16 cellular contexts compared by ENCODE assay signal in genomic region chr1:206521694-206522402, GRCh38.
"Had no signal": no experiment of that assay in that cellular context is flagged by ENCODE, and none has a peak within 500 bp of the region (broad histone marks: within the 10 kb centered on the region; RNA-seq: fewer than 3 reads in every experiment).

No MANE protein-coding gene starts in this region.

- H3K27me3 ChIP-seq: foreskin keratinocyte, sigmoid colon, testis had no signal

- H3K27me3 Mint-ChIP-seq: activated CD8-positive, alpha-beta memory T cell treated with anti-CD3 and anti-CD28 coated beads, Interleukin-2, amount 10 ng/mL, durations not matched to agents 7 days and 5 days; activated T-cell treated with anti-CD3 and anti-CD28 coated beads, Interleukin-2, amount 50 U/mL, for 24 hours; stimulated activated naive CD8-positive, alpha-beta T cell treated with anti-CD3 and anti-CD28 coated beads, Interleukin-15, Interleukin-2, amounts not matched to agents 100 ng/mL and 50 ng/mL, for 24 hours had no signal

- H3K27ac ChIP-seq: foreskin keratinocyte, parathyroid adenoma, sigmoid colon, testis had no signal

- ATAC-seq: activated CD8-positive, alpha-beta memory T cell treated with anti-CD3 and anti-CD28 coated beads, Interleukin-2, amount 10 ng/mL, durations not matched to agents 7 days and 5 days; foreskin keratinocyte had no signal

- H3K27ac Mint-ChIP-seq: activated CD8-positive, alpha-beta memory T cell treated with anti-CD3 and anti-CD28 coated beads, Interleukin-2, amount 10 ng/mL, durations not matched to agents 7 days and 5 days; activated naive CD4-positive, alpha-beta T cell treated with anti-CD3 and anti-CD28 coated beads, Interleukin-2, amount 50 U/mL, for 72 hours; activated T-cell treated with anti-CD3 and anti-CD28 coated beads, Interleukin-2, amount 50 U/mL, for 24 hours; stimulated activated naive CD8-positive, alpha-beta T cell treated with anti-CD3 and anti-CD28 coated beads, Interleukin-15, Interleukin-2, amounts not matched to agents 100 ng/mL and 50 ng/mL, for 24 hours had no signal

- H3K9me3 Mint-ChIP-seq: activated naive CD4-positive, alpha-beta T cell treated with anti-CD3 and anti-CD28 coated beads, Interleukin-2, amount 50 U/mL, for 72 hours; activated T-cell treated with anti-CD3 and anti-CD28 coated beads, Interleukin-2, amount 50 U/mL, for 24 hours; neural crest cell; stimulated activated naive CD8-positive, alpha-beta T cell treated with anti-CD3 and anti-CD28 coated beads, Interleukin-15, Interleukin-2, amounts not matched to agents 100 ng/mL and 50 ng/mL, for 24 hours had no signal

- FAIRE-seq: endometrium, keratinocyte had no signal

- H3K4me3 Mint-ChIP-seq: activated CD8-positive, alpha-beta memory T cell treated with anti-CD3 and anti-CD28 coated beads, Interleukin-2, amount 10 ng/mL, durations not matched to agents 7 days and 5 days; activated T-cell treated with anti-CD3 and anti-CD28 coated beads, Interleukin-2, amount 50 U/mL, for 24 hours; neural crest cell; stimulated activated naive CD8-positive, alpha-beta T cell treated with anti-CD3 and anti-CD28 coated beads, Interleukin-15, Interleukin-2, amounts not matched to agents 100 ng/mL and 50 ng/mL, for 24 hours had no signal

- H2AFZ ChIP-seq: parathyroid adenoma had no signal

- H3K9ac ChIP-seq: parathyroid adenoma had no signal

- DNase-seq: activated CD4-positive, alpha-beta T cell treated with anti-CD3 and anti-CD28 coated beads, Interleukin-2, amount 50 U/mL, for 1 hour; activated CD8-positive, alpha-beta memory T cell treated with anti-CD3 and anti-CD28 coated beads, Interleukin-2, amount 10 ng/mL, durations not matched to agents 7 days and 5 days; activated effector memory CD4-positive, alpha-beta T cell treated with anti-CD3 and anti-CD28 coated beads, Interleukin-2, amount 50 U/mL, for 16 hours; activated T-cell treated with anti-CD3 and anti-CD28 coated beads, Interleukin-2, amount 50 U/mL, for 24 hours; amygdala; foreskin keratinocyte; head of caudate nucleus; sigmoid colon; stimulated activated CD4-positive, alpha-beta T cell treated with anti-CD3 and anti-CD28 coated beads, Interleukin-4, amount 100 ng/mL, for 1 hour; testis had no signal

- H3K36me3 Mint-ChIP-seq: activated CD8-positive, alpha-beta memory T cell treated with anti-CD3 and anti-CD28 coated beads, Interleukin-2, amount 10 ng/mL, durations not matched to agents 7 days and 5 days; activated naive CD4-positive, alpha-beta T cell treated with anti-CD3 and anti-CD28 coated beads, Interleukin-2, amount 50 U/mL, for 72 hours had no signal

- H3K79me2 ChIP-seq: parathyroid adenoma had no signal

- H3K9me3 ChIP-seq: sigmoid colon, testis had no signal

- H3K4me3 ChIP-seq: sigmoid colon, testis had no signal

- H3K36me3 ChIP-seq: sigmoid colon had no signal

- H3K4me1 ChIP-seq: parathyroid adenoma, sigmoid colon had no signal
